Comparison of ENCODE assay signal across 1 cellular context in genomic region chr17:35743911-35744328, GRCh38.
A peak's percentile ranks its signal among the peaks of the same experiment; 100 is the strongest.
TF ChIP-seq lines count a peak whose summit lies in the region.

No MANE protein-coding gene starts in this region.

TF ChIP-seq in A549, 52 proteins besides CTCF, POLR2A, EP300 and RAD21 (continued from another document):
- peak; percentile 94 for TF ChIP-seq REST (IDR thresholded peaks at IDR 0.05)
- TF ChIP-seq SREBF2 (IDR thresholded peaks at IDR 0.05), result no peak
- TF ChIP-seq HOXA7 (CRISPR knock-in tag; IDR thresholded peaks at IDR 0.05), result no peak
- TF ChIP-seq MAFK (IDR thresholded peaks at IDR 0.05; ENCODE audit: partially characterized antibody), result no peak
- no peak for TF ChIP-seq USF2 (IDR thresholded peaks at IDR 0.05)
- TF ChIP-seq ZNF302 (CRISPR knock-in tag; IDR thresholded peaks at IDR 0.05), result no peak
- no peak for TF ChIP-seq ESRRA (IDR thresholded peaks at IDR 0.05; ENCODE audit: borderline replicate concordance, low read length)
- TF ChIP-seq KDM5A (IDR thresholded peaks at IDR 0.05), result no peak
- TF ChIP-seq CHD2 (IDR thresholded peaks at IDR 0.05; ENCODE audit: low read length, partially characterized antibody), result no peak
- TF ChIP-seq ATOH8 (CRISPR knock-in tag; IDR thresholded peaks at IDR 0.05; ENCODE audit: low read depth), result 0 out of 2 replicates have a peak, but pooled peaks have one; percentile 35
- TF ChIP-seq JUN (IDR thresholded peaks at IDR 0.05), result no peak
- TF ChIP-seq EHMT2 (IDR thresholded peaks at IDR 0.05; ENCODE audit: low read depth), result peak; percentile 74; the same call in 1 of the 2 replicates
- no peak for TF ChIP-seq ELK1 (IDR thresholded peaks at IDR 0.05; ENCODE audit: low read depth, low read length)
- TF ChIP-seq HDAC2 (IDR thresholded peaks at IDR 0.05), result no peak
- no peak for TF ChIP-seq RCOR1 (IDR thresholded peaks at IDR 0.05; ENCODE audit: low read depth, low read length)
- TF ChIP-seq HMGXB4 (CRISPR knock-in tag; IDR thresholded peaks at IDR 0.05; ENCODE audit: borderline replicate concordance), result no peak
- no peak for TF ChIP-seq PBX3 (IDR thresholded peaks at IDR 0.05)
- TF ChIP-seq HOXB13 (CRISPR knock-in tag; IDR thresholded peaks at IDR 0.05; ENCODE audit: low read depth), result no peak
- TF ChIP-seq KDM1A (IDR thresholded peaks at IDR 0.05; ENCODE audit: low read depth), result no peak
- TF ChIP-seq NFE2L2 (conservative IDR thresholded peaks at IDR 0.05; ENCODE audit: low read length), result no peak
- TF ChIP-seq BHLHE40 (IDR thresholded peaks at IDR 0.05; ENCODE audit: low read depth, low read length), result no peak
- no peak for TF ChIP-seq SMC3 (IDR thresholded peaks at IDR 0.05)
- TF ChIP-seq MAX (IDR thresholded peaks at IDR 0.05), result no peak
- no peak for TF ChIP-seq FOXS1 (CRISPR knock-in tag; IDR thresholded peaks at IDR 0.05)
- no peak for TF ChIP-seq HES2 (IDR thresholded peaks at IDR 0.05)
